13 cellular contexts compared by ENCODE assay signal in the genomic region with DNA sequence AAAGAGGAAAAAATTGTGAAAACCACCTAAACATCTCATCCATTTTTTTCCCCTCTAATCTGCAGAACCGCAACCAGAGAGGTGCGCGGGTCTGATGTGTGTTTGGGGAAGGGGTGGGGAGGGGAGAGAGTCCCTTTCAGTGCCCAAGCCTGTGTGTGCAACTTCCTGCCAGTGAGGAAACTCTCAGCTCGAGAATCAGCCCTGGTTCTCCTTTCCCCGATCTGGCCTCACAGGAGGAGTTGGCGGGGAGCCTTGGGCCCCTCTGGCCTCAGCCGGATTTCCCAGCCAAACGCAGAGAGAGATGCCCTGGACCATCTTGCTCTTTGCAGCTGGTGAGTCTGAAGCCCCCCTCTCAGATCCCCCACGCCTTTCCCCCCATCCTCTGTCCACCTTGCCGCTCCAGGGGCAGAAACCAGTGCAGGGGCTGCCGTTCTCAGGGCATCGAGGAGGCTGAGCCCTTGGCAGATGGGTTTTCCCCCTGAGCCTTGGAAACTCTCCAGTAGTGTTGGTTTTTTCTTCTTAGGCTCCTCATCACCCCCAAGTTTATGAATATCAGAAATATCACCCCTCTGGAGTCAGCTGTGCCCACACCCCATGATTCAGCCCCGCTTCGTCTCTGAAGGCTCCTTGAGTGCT. TPM values are rescaled to one million over a fixed set of nuclear protein-coding genes. Genes with fewer than 3 reads are reported as not detected.
DNase-seq lines count a peak whose midpoint lies in the region; ATAC-seq lines count a peak whose summit lies in the region.
"Had no signal": no experiment of that assay in that cellular context is flagged by ENCODE, and none has a peak within 500 bp of the region (broad histone marks: within the 10 kb centered on the region; RNA-seq: fewer than 3 reads in every experiment).

Gene C19orf38, plus strand, starts transcription at position 208 of the 636 bp plus-strand sequence. Its CDS starts 94 bp downstream, at position 302.

- CTCF ChIA-PET in activated CD8-positive, alpha-beta memory T cell treated with anti-CD3 and anti-CD28 coated beads, Interleukin-2, amount 10 ng/mL, durations not matched to agents 7 days and 5 days (lab: Charles Lee) = interaction anchor here (0.6 to 1.4 kb wide), 5 partner anchors 12 to 149 kb away, joined by 3 to 4 read pairs (median 3); partner anchors contain the start of genes DNM2 and TMED1

- H3K27me3 ChIP-seq in effector memory CD4-positive, alpha-beta T cell (replicated peaks; ENCODE audit: control insufficient read depth, insufficient read depth, low read length, poor library complexity, severe bottlenecking) = no peaks in the 10 kb centered on the region
- H3K27me3 ChIP-seq: dorsolateral prefrontal cortex had no signal

- H3K27ac ChIP-seq in effector memory CD4-positive, alpha-beta T cell (ENCODE audit: insufficient read depth, low read length, poor library complexity, severe bottlenecking) = no peak within 1 kb of the TSS

- H3K36me3 ChIP-seq in effector memory CD4-positive, alpha-beta T cell (ENCODE audit: control insufficient read depth, insufficient read depth, low read length) = no peaks in the 10 kb centered on the region

- no peak within 1 kb of the TSS for H3K27ac Mint-ChIP-seq in activated CD8-positive, alpha-beta memory T cell treated with anti-CD3 and anti-CD28 coated beads, Interleukin-2, amount 10 ng/mL, durations not matched to agents 7 days and 5 days
- peak within 1 kb of the TSS; percentile 20 for H3K27ac Mint-ChIP-seq in stimulated activated naive B cell treated with anti-CD40 and anti-IgM and Interleukin-4, amounts not matched to agents 10 μg/mL and 1 μg/mL and 100 μg/mL, for 72 hours
- H3K27ac Mint-ChIP-seq: HFFc6 had no signal

- no peak for DNase-seq in activated CD8-positive, alpha-beta memory T cell treated with anti-CD3 and anti-CD28 coated beads, Interleukin-2, amount 10 ng/mL, durations not matched to agents 7 days and 5 days
- DNase-seq in activated CD8-positive, alpha-beta memory T cell treated with anti-CD3 and anti-CD28 coated beads, Interleukin-2, amount 50 U/mL, for 4 hours = no peak
- DNase-seq in MV-4-11 (lab: John Stamatoyannopoulos, UW) (peak; percentile 76), HPDE6-E6E7 (ENCODE audit: extremely low spot score) (no peak), left colon (no peak)
- DNase-seq in stimulated activated naive B cell treated with anti-CD40 and anti-IgM and Interleukin-4, amounts not matched to agents 10 μg/mL and 1 μg/mL and 100 μg/mL, for 72 hours = no peak
- DNase-seq in effector memory CD4-positive, alpha-beta T cell = no peak
- DNase-seq: activated effector memory CD4-positive, alpha-beta T cell treated with Interleukin-2 at 50 U/mL for 16 hours; dorsolateral prefrontal cortex; HFFc6; NCI-H1105 treated with DMSO at 0.1 percent for 48 hours; NCI-H69 had no signal

- intact Hi-C loops in left colon (cut with DNase I, micrococcal nuclease) = no loop called here

- H3K27me3 Mint-ChIP-seq in activated CD8-positive, alpha-beta memory T cell treated with anti-CD3 and anti-CD28 coated beads, Interleukin-2, amount 10 ng/mL, durations not matched to agents 7 days and 5 days = peaks cover 6% of the 10 kb centered on the region
- H3K27me3 Mint-ChIP-seq in stimulated activated naive B cell treated with anti-CD40 and anti-IgM and Interleukin-4, amounts not matched to agents 10 μg/mL and 1 μg/mL and 100 μg/mL, for 72 hours = peaks cover 8 to 18% of the 10 kb centered on the region in 2 donors

- H3K9me3 ChIP-seq in effector memory CD4-positive, alpha-beta T cell (ENCODE audit: control insufficient read depth, low read length) = no peaks in the 10 kb centered on the region

- H3K4me3 ChIP-seq in effector memory CD4-positive, alpha-beta T cell (ENCODE audit: insufficient read depth, low read depth, low read length, poor library complexity, severe bottlenecking) = no peak within 1 kb of the TSS

- H3K9me3 Mint-ChIP-seq in activated CD8-positive, alpha-beta memory T cell treated with anti-CD3 and anti-CD28 coated beads, Interleukin-2, amount 10 ng/mL, durations not matched to agents 7 days and 5 days (ENCODE audit: low read depth) = peaks cover 7% of the 10 kb centered on the region
- peaks cover 5% of the 10 kb centered on the region in 2 donors for H3K9me3 Mint-ChIP-seq in stimulated activated naive B cell treated with anti-CD40 and anti-IgM and Interleukin-4, amounts not matched to agents 10 μg/mL and 1 μg/mL and 100 μg/mL, for 72 hours
- H3K9me3 Mint-ChIP-seq: HFFc6 had no signal

- H3K4me1 Mint-ChIP-seq in activated CD8-positive, alpha-beta memory T cell treated with anti-CD3 and anti-CD28 coated beads, Interleukin-2, amount 10 ng/mL, durations not matched to agents 7 days and 5 days = peaks cover 24% of the 10 kb centered on the region
- peaks cover 8 to 9% of the 10 kb centered on the region in 2 donors for H3K4me1 Mint-ChIP-seq in stimulated activated naive B cell treated with anti-CD40 and anti-IgM and Interleukin-4, amounts not matched to agents 10 μg/mL and 1 μg/mL and 100 μg/mL, for 72 hours

- H3K36me3 Mint-ChIP-seq in activated CD8-positive, alpha-beta memory T cell treated with anti-CD3 and anti-CD28 coated beads, Interleukin-2, amount 10 ng/mL, durations not matched to agents 7 days and 5 days = peaks cover 13% of the 10 kb centered on the region
- peaks cover 6 to 7% of the 10 kb centered on the region in 2 donors for H3K36me3 Mint-ChIP-seq in stimulated activated naive B cell treated with anti-CD40 and anti-IgM and Interleukin-4, amounts not matched to agents 10 μg/mL and 1 μg/mL and 100 μg/mL, for 72 hours

- ATAC-seq in activated CD8-positive, alpha-beta memory T cell treated with anti-CD3 and anti-CD28 coated beads, Interleukin-2, amount 10 ng/mL, durations not matched to agents 7 days and 5 days = peak; percentile 27
- ATAC-seq in esophagus mucosa (peak; percentile 10), left colon (no peak)
- ATAC-seq in stimulated activated naive B cell treated with anti-CD40 and anti-IgM and Interleukin-4, amounts not matched to agents 10 μg/mL and 1 μg/mL and 100 μg/mL, for 72 hours (replicated peaks) = peak; percentile 81 to 91

- H3K4me1 ChIP-seq in effector memory CD4-positive, alpha-beta T cell (ENCODE audit: control insufficient read depth, insufficient read depth, low read length, poor library complexity, severe bottlenecking) = no peaks in the 10 kb centered on the region

- no peak within 1 kb of the TSS for H3K4me3 Mint-ChIP-seq in activated CD8-positive, alpha-beta memory T cell treated with anti-CD3 and anti-CD28 coated beads, Interleukin-2, amount 10 ng/mL, durations not matched to agents 7 days and 5 days
- H3K4me3 Mint-ChIP-seq in stimulated activated naive B cell treated with anti-CD40 and anti-IgM and Interleukin-4, amounts not matched to agents 10 μg/mL and 1 μg/mL and 100 μg/mL, for 72 hours = peak within 1 kb of the TSS; percentile 54 to 62
- H3K4me3 Mint-ChIP-seq: HFFc6 had no signal

RNA-seq across cellular contexts. Expression of gene C19orf38, which starts in this region (rescaled TPM):
- 1 to 10 TPM; 1.2 to 1.7 TPM for total RNA-seq in activated CD8-positive, alpha-beta memory T cell treated with anti-CD3 and anti-CD28 coated beads, Interleukin-2, amount 10 ng/mL, durations not matched to agents 7 days and 5 days
- total RNA-seq in esophagus mucosa (not detected), left colon (under 1 TPM; 0.49 to 0.98 TPM)

Comparison
In these comparisons a context has a peak if more than half of its experiments do, and no peak if none do; other contexts are left out.
1. Peak in ATAC-seq in esophagus mucosa; RNA of the gene not detected or under 1 TPM.